Comparison of ENCODE assay signal across 32 cellular contexts in the genomic region with DNA sequence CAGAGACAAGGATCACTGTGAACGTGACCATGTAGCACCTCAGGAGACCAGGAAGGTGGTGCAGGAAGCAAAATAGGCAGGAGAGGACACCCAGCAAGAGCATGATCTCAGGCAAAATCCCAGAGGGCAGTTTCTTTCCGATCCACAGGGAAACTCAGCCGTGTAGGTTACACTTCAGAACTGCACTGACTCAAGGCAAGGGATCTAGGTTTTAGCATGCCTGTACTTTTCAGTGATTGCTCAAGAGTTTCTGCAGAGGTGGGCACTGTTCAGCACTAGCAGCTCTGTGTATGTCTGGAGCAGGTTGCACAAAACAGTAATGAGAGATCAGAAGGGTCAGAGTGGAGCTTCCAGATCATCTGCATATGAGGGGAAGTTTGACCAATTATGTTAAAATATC.
"Had no signal": no experiment of that assay in that cellular context is flagged by ENCODE, and none has a peak within 500 bp of the region (broad histone marks: within the 10 kb centered on the region; RNA-seq: fewer than 3 reads in every experiment).

No MANE protein-coding gene starts in this region.

- H3K79me2 ChIP-seq: parathyroid adenoma had no signal

- H3K4me1 Mint-ChIP-seq: naive thymus-derived CD8-positive, alpha-beta T cell; nephron progenitor cell; neural crest cell; stimulated activated memory B cell treated with anti-CD40 and anti-IgM and Interleukin-4, amounts not matched to agents 10 μg/mL and 1 μg/mL and 100 μg/mL, for 72 hours; stimulated activated naive CD8-positive, alpha-beta T cell treated with anti-CD3 and anti-CD28 coated beads, Interleukin-15, amount 100 ng/mL, for 72 hours had no signal

- H3K27ac Mint-ChIP-seq: naive thymus-derived CD8-positive, alpha-beta T cell; natural killer cell treated with Interleukin-12 subunit alpha and Interleukin-12 subunit beta and Interleukin-15 and Interleukin-18, amount 100 ng/mL, for 72 hours; nephron progenitor cell; progenitor cell of endocrine pancreas; stimulated activated memory B cell treated with anti-CD40 and anti-IgM and Interleukin-4, amounts not matched to agents 10 μg/mL and 1 μg/mL and 100 μg/mL, for 72 hours; stimulated activated naive CD8-positive, alpha-beta T cell treated with anti-CD3 and anti-CD28 coated beads, Interleukin-15, amount 100 ng/mL, for 72 hours; type B pancreatic cell had no signal

- DNase-seq: naive thymus-derived CD8-positive, alpha-beta T cell; nephron progenitor cell; nucleus accumbens; ovary; posterior cingulate gyrus; psoas muscle; right cardiac atrium; right lobe of liver; sigmoid colon; small intestine; stimulated activated CD4-positive, alpha-beta T cell treated with anti-CD3 and anti-CD28 coated beads, Interleukin-12 subunit alpha, Interleukin-12 subunit beta, amount 100 ng/mL, for 4 hours; stimulated activated CD4-positive, alpha-beta T cell treated with anti-CD3 and anti-CD28 coated beads, Interleukin-1b, Interleukin-23, amount 100 ng/mL, for 48 hours; stimulated activated CD4-positive, alpha-beta T cell treated with anti-CD3 and anti-CD28 coated beads, Interleukin-4, amount 100 ng/mL, for 1 hour; stimulated activated CD4-positive, alpha-beta T cell treated with anti-CD3 and anti-CD28 coated beads, Interleukin-4, amount 100 ng/mL, for 4 hours; stimulated activated CD8-positive, alpha-beta memory T cell treated with anti-CD3 and anti-CD28 coated beads, Interleukin-4, amount 100 ng/mL, for 48 hours; stimulated activated naive CD4-positive, alpha-beta T cell; stimulated activated naive CD8-positive, alpha-beta T cell treated with anti-CD3 and anti-CD28 coated beads, Interleukin-15, amount 100 ng/mL, for 72 hours; stimulated activated naive CD8-positive, alpha-beta T cell treated with anti-CD3 and anti-CD28 coated beads, Interleukin-15, Interleukin-2, amounts not matched to agents 100 U/mL and 50 U/mL, for 24 hours; substantia nigra; testis; tibial artery; transverse colon; upper lobe of right lung; uterus had no signal

- H3K4me3 ChIP-seq: ovary, psoas muscle, right lobe of liver, sigmoid colon, suprapubic skin, testis, tibial artery, transverse colon, upper lobe of right lung, uterus had no signal

- H3K9ac ChIP-seq: parathyroid adenoma had no signal

- H3K4me3 Mint-ChIP-seq: naive thymus-derived CD8-positive, alpha-beta T cell; natural killer cell treated with Interleukin-12 subunit alpha and Interleukin-12 subunit beta and Interleukin-15 and Interleukin-18, amount 100 ng/mL, for 72 hours; nephron progenitor cell; neural crest cell; stimulated activated memory B cell treated with anti-CD40 and anti-IgM and Interleukin-4, amounts not matched to agents 10 μg/mL and 1 μg/mL and 100 μg/mL, for 72 hours; stimulated activated naive CD8-positive, alpha-beta T cell treated with anti-CD3 and anti-CD28 coated beads, Interleukin-15, amount 100 ng/mL, for 72 hours; type B pancreatic cell had no signal

- H3K4me1 ChIP-seq: parathyroid adenoma, psoas muscle, right lobe of liver, sigmoid colon, suprapubic skin, testis, tibial artery, transverse colon, upper lobe of right lung, uterus had no signal

- H3K9me3 ChIP-seq: neutrophil, ovary, psoas muscle, right lobe of liver, sigmoid colon, suprapubic skin, testis, transverse colon, upper lobe of right lung, uterus had no signal

- H3K27me3 ChIP-seq: neutrophil, ovary, right lobe of liver, sigmoid colon, suprapubic skin, testis, tibial artery, transverse colon, upper lobe of right lung, uterus had no signal

- H3K36me3 Mint-ChIP-seq: stimulated activated memory B cell treated with anti-CD40 and anti-IgM and Interleukin-4, amounts not matched to agents 10 μg/mL and 1 μg/mL and 100 μg/mL, for 72 hours; type B pancreatic cell had no signal

- H3K36me3 ChIP-seq: neutrophil, ovary, right lobe of liver, sigmoid colon, suprapubic skin, tibial artery, transverse colon, upper lobe of right lung, uterus had no signal

- H2AFZ ChIP-seq: parathyroid adenoma had no signal

- H3K27ac ChIP-seq: neutrophil, ovary, parathyroid adenoma, psoas muscle, right lobe of liver, sigmoid colon, suprapubic skin, testis, tibial artery, transverse colon, upper lobe of right lung, uterus had no signal

- H3K27me3 Mint-ChIP-seq: progenitor cell of endocrine pancreas, type B pancreatic cell had no signal
